11 cellular contexts compared by ENCODE assay signal in genomic region chr15:99677540-99678134, GRCh38. TPM values are rescaled to one million over a fixed set of nuclear protein-coding genes. Genes with fewer than 3 reads are reported as not detected.
DNase-seq lines count a peak whose midpoint lies in the region; ATAC-seq, FAIRE-seq and TF ChIP-seq lines count a peak whose summit lies in the region.
"Had no signal": no experiment of that assay in that cellular context is flagged by ENCODE, and none has a peak within 500 bp of the region (broad histone marks: within the 10 kb centered on the region; RNA-seq: fewer than 3 reads in every experiment).

No MANE protein-coding gene starts in this region.

- peak overlapping the region; percentile 17 to 21 for H3K27ac ChIP-seq in right atrium auricular region
- no peak overlapping the region for H3K27ac ChIP-seq in right cardiac atrium (ENCODE audit: low read length)
- H3K27ac ChIP-seq: SJSA1 had no signal

- 64% methylated on average over 4 of the region's 4 CpGs for WGBS in right cardiac atrium

- no peaks in the 10 kb centered on the region for H3K27me3 Mint-ChIP-seq in stimulated activated naive B cell treated with anti-CD40 and anti-IgM and Interleukin-4, amounts not matched to agents 10 μg/mL and 1 μg/mL and 100 μg/mL, for 72 hours

- H3K36me3 ChIP-seq in right atrium auricular region = peaks cover 48% of the 10 kb centered on the region

- DNase-seq in right atrium auricular region (ENCODE audit: low spot score) (no peak), right cardiac atrium (no peak), RCC 7860 (ENCODE audit: low spot score) (peak; percentile 13), D721Med (ENCODE audit: insufficient read length, low spot score) (no peak), NAMALWA (ENCODE audit: low spot score) (no peak)
- no peak for DNase-seq in stimulated activated naive B cell treated with anti-CD40 and anti-IgM and Interleukin-4, amounts not matched to agents 10 μg/mL and 1 μg/mL and 100 μg/mL, for 72 hours
- DNase-seq: activated CD4-positive, CD25-positive, alpha-beta regulatory T cell; EL had no signal

- H3K27me3 ChIP-seq in right atrium auricular region (no peaks in the 10 kb centered on the region), right cardiac atrium (ENCODE audit: control insufficient read depth, insufficient read depth) (no peaks in the 10 kb centered on the region)
- H3K27me3 ChIP-seq: SJSA1 had no signal

- H3K9me3 Mint-ChIP-seq in stimulated activated naive B cell treated with anti-CD40 and anti-IgM and Interleukin-4, amounts not matched to agents 10 μg/mL and 1 μg/mL and 100 μg/mL, for 72 hours = no peaks in the 10 kb centered on the region

- intact Hi-C loops in right cardiac atrium (cut with DNase I) = no loop called here

- H3K4me1 Mint-ChIP-seq in stimulated activated naive B cell treated with anti-CD40 and anti-IgM and Interleukin-4, amounts not matched to agents 10 μg/mL and 1 μg/mL and 100 μg/mL, for 72 hours = peaks cover 10 to 28% of the 10 kb centered on the region in 2 donors

- H3K4me1 ChIP-seq in right atrium auricular region (peaks cover 0 to 18% of the 10 kb centered on the region in 2 donors), right cardiac atrium (ENCODE audit: control insufficient read depth, insufficient read depth, low read length) (peaks cover 3% of the 10 kb centered on the region)
- H3K4me1 ChIP-seq: SJSA1 had no signal

- H3K36me3 Mint-ChIP-seq in stimulated activated naive B cell treated with anti-CD40 and anti-IgM and Interleukin-4, amounts not matched to agents 10 μg/mL and 1 μg/mL and 100 μg/mL, for 72 hours = peaks cover 41 to 64% of the 10 kb centered on the region in 2 donors

- FAIRE-seq in RCC 7860 (lab: Jason Lieb, UNC) (peak; percentile 91), D721Med (lab: Jason Lieb, UNC) (no peak)

- H3K4me3 ChIP-seq in right atrium auricular region = no peak overlapping the region
- H3K4me3 ChIP-seq in right cardiac atrium (ENCODE audit: low read length) = no peak overlapping the region
- H3K4me3 ChIP-seq: SJSA1 had no signal

- ATAC-seq in right cardiac atrium = no peak
- ATAC-seq in HG02798 (IDR thresholded peaks at IDR 0.05; ENCODE audit: poor library complexity, unreplicated experiment) = peak; percentile 69
- no peak for ATAC-seq in GM19328 (IDR thresholded peaks at IDR 0.05; ENCODE audit: unreplicated experiment)
- ATAC-seq in stimulated activated naive B cell treated with anti-CD40 and anti-IgM and Interleukin-4, amounts not matched to agents 10 μg/mL and 1 μg/mL and 100 μg/mL, for 72 hours (replicated peaks) = no peak

- no peak overlapping the region for H3K27ac Mint-ChIP-seq in stimulated activated naive B cell treated with anti-CD40 and anti-IgM and Interleukin-4, amounts not matched to agents 10 μg/mL and 1 μg/mL and 100 μg/mL, for 72 hours

- H3K9me3 ChIP-seq in right atrium auricular region (no peaks in the 10 kb centered on the region), right cardiac atrium (ENCODE audit: control insufficient read depth, low read length) (no peaks in the 10 kb centered on the region)
- H3K9me3 ChIP-seq: SJSA1 had no signal

- TF ChIP-seq CTCF in right atrium auricular region (IDR thresholded peaks at IDR 0.05) = no peak
- TF ChIP-seq CTCF in D721Med (IDR thresholded peaks at IDR 0.05; ENCODE audit: insufficient read depth, missing control alignments) = no peak

- no peak overlapping the region for H3K4me3 Mint-ChIP-seq in stimulated activated naive B cell treated with anti-CD40 and anti-IgM and Interleukin-4, amounts not matched to agents 10 μg/mL and 1 μg/mL and 100 μg/mL, for 72 hours

RNA-seq across cellular contexts. Expression of gene LYSMD4, which starts 55.6 kb away (rescaled TPM):
- total RNA-seq in right atrium auricular region (10 to 100 TPM; 12.5 to 12.9 TPM), right cardiac atrium (10 to 100 TPM; 12.6 to 19.3 (median 15.7) TPM)
- polyA plus RNA-seq in right cardiac atrium = 13.2 TPM
